Comparison of ENCODE assay signal across 9 cellular contexts in genomic region chr17:81566461-81567126, GRCh38. TPM values are rescaled to one million over a fixed set of nuclear protein-coding genes. Genes with fewer than 3 reads are reported as not detected.
DNase-seq lines count a peak whose midpoint lies in the region; ATAC-seq and TF ChIP-seq lines count a peak whose summit lies in the region.
"Had no signal": no experiment of that assay in that cellular context is flagged by ENCODE, and none has a peak within 500 bp of the region (broad histone marks: within the 10 kb centered on the region; RNA-seq: fewer than 3 reads in every experiment).

No MANE protein-coding gene starts in this region.

- CTCF ChIA-PET in HCT116 (lab: Charles Lee), result interaction anchor here (1.4 kb wide), 1 partner anchor 34 kb away, joined by 3 read pairs; no protein-coding TSS in a partner anchor

- H3K4me3 ChIP-seq in HCT116 (replicated peaks in 1 of 2; ENCODE audit: low read depth in 1 of 2, low read length in 2 of 2) (peak overlapping the region in 1 of 2 experiments; percentile 23; a peak in 2 of 4 replicates), coronary artery (peak overlapping the region; percentile 51)

- H3K9me2 ChIP-seq in HCT116 (ENCODE audit: insufficient read depth), result no peaks in the 10 kb centered on the region

- BruUV-seq in HCT116 (replicated peaks; lab: Mats Ljungman, UMichigan), result no TSS peak

- peaks cover 18 to 24% of the 10 kb centered on the region in 2 experiments for H3K4me1 ChIP-seq in HCT116 (ENCODE audit: control insufficient read depth in 1 of 2, insufficient read depth in 2 of 2, low read length in 2 of 2)

- intact Hi-C loops in HCT116 (cut with micrococcal nuclease), result loop anchor here (5.0 kb wide), 1 partner anchor 36 kb away; no protein-coding TSS in a partner anchor

- H3K27me3 Mint-ChIP-seq in mesothelial cell of epicardium (ENCODE audit: low read depth), result peaks cover 9% of the 10 kb centered on the region
- H3K27me3 Mint-ChIP-seq: activated B cell treated with CpG ODN at 0.5 μM for 24 hours had no signal

- POLR2A ChIA-PET in HCT116 (lab: Charles Lee), result interaction anchor here (0.9 to 1.3 kb wide), 4 partner anchors 9 to 14 kb away, joined by 3 to 5 read pairs (median 4); partner anchors contain the start of gene FAAP100

- H3K36me3 ChIP-seq in HCT116 (ENCODE audit: control insufficient read depth in 1 of 2, insufficient read depth in 2 of 2, low read length in 2 of 2), result peaks cover 62 to 85% of the 10 kb centered on the region in 2 experiments

- TF ChIP-seq POLR2A in HCT116 (IDR thresholded peaks at IDR 0.05; ENCODE audit: borderline replicate concordance, extremely low read depth, insufficient read depth, insufficient read length), result no peak

- peak overlapping the region; percentile 44 for H3K4me3 Mint-ChIP-seq in mesothelial cell of epicardium
- H3K4me3 Mint-ChIP-seq: activated B cell treated with CpG ODN at 0.5 μM for 24 hours had no signal

- H3K4me2 ChIP-seq in HCT116 (ENCODE audit: low read length), result peak overlapping the region; percentile 66

- peak overlapping the region; percentile 61 for H3K27ac ChIP-seq in HCT116 (ENCODE audit: low read depth, low read length)
- peak overlapping the region; percentile 79 to 86 for H3K27ac ChIP-seq in coronary artery

- DNase-seq in HCT116 (ENCODE audit: low read depth, low spot score), result peak; percentile 41
- DNase-seq in NCI-H460 (ENCODE audit: extremely low read depth, low read depth), result peak; percentile 41
- DNase-seq in coronary artery (ENCODE audit: low spot score), result peak; percentile 89
- DNase-seq in mesothelial cell of epicardium (ENCODE audit: low spot score in 2 of 2, unreplicated experiment in 2 of 2), result peak; percentile 57 to 78
- DNase-seq in NCI-H82 (lab: John Stamatoyannopoulos, UW), result no peak
- DNase-seq: activated B cell treated with CpG ODN at 0.5 μM for 24 hours had no signal

- peaks cover 40% of the 10 kb centered on the region for H3K36me3 Mint-ChIP-seq in mesothelial cell of epicardium

- no peaks in the 10 kb centered on the region for H3K9me3 ChIP-seq in HCT116 (ENCODE audit: control insufficient read depth in 1 of 2, insufficient read depth in 1 of 2, low read depth in 1 of 2, low read length in 2 of 2)

- 0 out of 2 replicates have a peak, but pooled peaks cover 3% of the 10 kb centered on the region for H4K20me1 ChIP-seq in HCT116 (ENCODE audit: insufficient read depth)

- H3K9me3 Mint-ChIP-seq in mesothelial cell of epicardium, result no peaks in the 10 kb centered on the region
- H3K9me3 Mint-ChIP-seq: activated B cell treated with CpG ODN at 0.5 μM for 24 hours had no signal

- no peaks in the 10 kb centered on the region for H3K27me3 ChIP-seq in HCT116 (ENCODE audit: insufficient read depth, low read length)

- H3K27ac Mint-ChIP-seq in mesothelial cell of epicardium, result peak overlapping the region; percentile 95
- H3K27ac Mint-ChIP-seq: activated B cell treated with CpG ODN at 0.5 μM for 24 hours had no signal

- H2AFZ ChIP-seq in HCT116 (ENCODE audit: low read depth, low read length, poor library complexity, severe bottlenecking), result no peak overlapping the region

- TF ChIP-seq CTCF in HCT116 (IDR thresholded peaks at IDR 0.05 in 2 of 3, conservative IDR thresholded peaks at IDR 0.05 in 1 of 3; ENCODE audit: borderline replicate concordance in 1 of 3, insufficient read depth in 1 of 3, low read depth in 2 of 3, low read length in 2 of 3), result no peak
- no peak for TF ChIP-seq CTCF in coronary artery (IDR thresholded peaks at IDR 0.05)
- no peak for TF ChIP-seq CTCF in mesothelial cell of epicardium (IDR thresholded peaks at IDR 0.05; ENCODE audit: unreplicated experiment)

- H3K9ac ChIP-seq in HCT116 (ENCODE audit: low read length), result peak overlapping the region; percentile 20; the same call in 1 of the 2 replicates

- ATAC-seq in HCT116 (peak; percentile 79), GM21360 (IDR thresholded peaks at IDR 0.05; ENCODE audit: unreplicated experiment) (no peak), HG02852 (IDR thresholded peaks at IDR 0.05; ENCODE audit: unreplicated experiment) (no peak), HG03097 (IDR thresholded peaks at IDR 0.05; ENCODE audit: low FRiP score, unreplicated experiment) (no peak)

- H3K79me2 ChIP-seq in HCT116 (ENCODE audit: insufficient read depth, low read length), result peaks cover 3% of the 10 kb centered on the region; the same call in 1 of the 2 replicates

- TF ChIP-seq RAD21 in HCT116 (IDR thresholded peaks at IDR 0.05; ENCODE audit: low read depth), result no peak

- H3K4me1 Mint-ChIP-seq in mesothelial cell of epicardium, result peaks cover 38% of the 10 kb centered on the region

- RAD21 ChIA-PET in HCT116 (lab: Charles Lee; ENCODE audit: low non-redundant PET in 1 of 2, low total read pairs in 2 of 2, uncharacterized antibody in 2 of 2, unreplicated experiment in 2 of 2), result no interaction called here

TF ChIP-seq in HCT116, 20 proteins besides CTCF, POLR2A, EP300 and RAD21:
- TF ChIP-seq POLR2AphosphoS5 (IDR thresholded peaks at IDR 0.05; ENCODE audit: low read depth, low read length) (peak; percentile 36; the same call in 1 of the 2 replicates), FOSL1 (IDR thresholded peaks at IDR 0.05; ENCODE audit: low read depth) (peak; percentile 36), JUND (IDR thresholded peaks at IDR 0.05) (peak; percentile 59; the same call in 1 of the 2 replicates), SRF (IDR thresholded peaks at IDR 0.05; ENCODE audit: low read depth) (no peak; the same call in 1 of the 2 replicates), EZH2phosphoT487 (IDR thresholded peaks at IDR 0.05; ENCODE audit: borderline replicate concordance) (no peak), ZNF274 (IDR thresholded peaks at IDR 0.05; ENCODE audit: low read depth, low read length) (no peak), SP1 (IDR thresholded peaks at IDR 0.05; ENCODE audit: low read depth) (peak; percentile 45)
TF ChIP-seq in HCT116: peak in this region for 4.

RNA-seq across cellular contexts. Expression of gene FAAP100, which starts 14.4 kb away (rescaled TPM):
- total RNA-seq in HCT116 (2021; ENCODE audit: unreplicated experiment), result 53.4 TPM
- 21.7 and 21.8 TPM in 2 replicates for polyA plus RNA-seq in HCT116 (2012)
- 13.0 and 15.4 TPM in 2 replicates for total RNA-seq in NCI-H460 (2014; rRNA removed; shearing (Covaris generic))
- 81.4 and 104 TPM in 2 replicates for polyA plus RNA-seq in NCI-H460 (2014; cell fraction: nucleus; rRNA removed)
- 35.4 to 37.2 TPM (median 36.0 TPM) in 3 replicates for total RNA-seq in mesothelial cell of epicardium

RNA-seq across cellular contexts. Expression of gene FSCN2, which starts 38.4 kb away (rescaled TPM):
- total RNA-seq in HCT116 (2021; ENCODE audit: unreplicated experiment), result 10.1 TPM
- 5.9 and 6.4 TPM in 2 replicates for polyA plus RNA-seq in HCT116 (2012)
- 0.46 and 0.62 TPM in 2 replicates for total RNA-seq in NCI-H460 (2014; rRNA removed; shearing (Covaris generic))
- 0.72 and 1.1 TPM in 2 replicates for polyA plus RNA-seq in NCI-H460 (2014; cell fraction: nucleus; rRNA removed)
- total RNA-seq in mesothelial cell of epicardium, result 13.0 to 17.3 TPM (median 13.3 TPM) in 3 replicates

RNA-seq across cellular contexts. Expression of gene ACTG1, which starts 54.0 kb away (rescaled TPM):
- total RNA-seq in HCT116 (2021; ENCODE audit: unreplicated experiment) (6,223 TPM), mesothelial cell of epicardium (4,391 to 4,678 TPM (median 4,589 TPM) in 3 replicates)
- polyA plus RNA-seq in HCT116 (2012), result 6,644 and 8,513 TPM in 2 replicates
- total RNA-seq in NCI-H460 (2014; rRNA removed; shearing (Covaris generic)), result 2,788 and 3,093 TPM in 2 replicates
- 1,299 and 1,423 TPM in 2 replicates for polyA plus RNA-seq in NCI-H460 (2014; cell fraction: nucleus; rRNA removed)
